8 cellular contexts compared by ENCODE assay signal in the genomic region with DNA sequence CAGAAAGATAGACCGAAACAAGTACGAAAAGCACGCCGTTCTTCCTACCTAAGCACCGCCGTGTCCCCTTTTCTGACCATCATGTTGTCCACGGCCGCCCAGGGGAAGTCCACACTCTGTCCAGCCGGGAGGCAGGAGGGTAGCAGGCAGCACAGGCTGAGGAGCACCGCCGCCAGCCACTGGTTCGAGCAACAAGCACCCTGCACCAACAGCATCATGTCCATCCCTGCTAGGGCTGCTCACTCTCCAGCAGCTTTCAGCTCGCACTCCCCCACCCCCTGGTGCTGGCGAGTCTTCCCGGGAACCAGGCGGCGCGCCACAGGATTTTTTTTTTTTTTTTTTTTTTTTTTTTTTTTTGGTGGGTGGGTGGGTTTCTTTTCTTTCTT. TPM values are rescaled to one million over a fixed set of nuclear protein-coding genes. Genes with fewer than 3 reads are reported as not detected.
A peak's percentile ranks its signal among the peaks of the same experiment; 100 is the strongest.
DNase-seq lines count a peak whose midpoint lies in the region; ATAC-seq, FAIRE-seq and TF ChIP-seq lines count a peak whose summit lies in the region.

TSS of gene NEGR1 (minus strand) at position 269 of the 386 bp plus-strand sequence.

- no peak for FAIRE-seq in H1 (lab: Jason Lieb, UNC)

- no peak within 1 kb of the TSS for H2AK5ac ChIP-seq in H1 (ENCODE audit: low read depth, low read length)

- H4K8ac ChIP-seq in H1 (ENCODE audit: extremely low read depth, insufficient read depth, low read length), result peak within 1 kb of the TSS; percentile 73

- H2AFZ ChIP-seq in SK-N-SH (ENCODE audit: low read depth), result peak within 1 kb of the TSS; percentile 99
- H2AFZ ChIP-seq in H1 (ENCODE audit: low read length), result peak within 1 kb of the TSS; percentile 93

- H3K4me3 ChIP-seq in AG09309 (ENCODE audit: control insufficient read depth, low read depth, low read length) (peak within 1 kb of the TSS; percentile 79), SK-N-SH (ENCODE audit: low read depth in 2 of 2, low read length in 1 of 2) (peak within 1 kb of the TSS; percentile 65 to 91), H1 (ENCODE audit: extremely low read depth in 1 of 4, insufficient read depth in 2 of 4, low read depth in 3 of 4, low read length in 4 of 4) (peak within 1 kb of the TSS; percentile 81 to 94 (median 92))

- H3K14ac ChIP-seq in H1 (ENCODE audit: insufficient read length), result no peak within 1 kb of the TSS

- H4K91ac ChIP-seq in H1 (replicated peaks; ENCODE audit: insufficient read length, low read length), result peak within 1 kb of the TSS; percentile 45

- no peak for TF ChIP-seq CTCF in AG09309 (IDR thresholded peaks at IDR 0.05; ENCODE audit: control insufficient read depth, insufficient read depth, low read depth, low read length, missing control alignments)
- TF ChIP-seq CTCF in SK-N-SH (IDR thresholded peaks at IDR 0.05), result no peak
- TF ChIP-seq CTCF in H1 (IDR thresholded peaks at IDR 0.05; ENCODE audit: control extremely low read depth in 1 of 3, insufficient read depth in 1 of 3, low read depth in 1 of 3, low read length in 3 of 3), result no peak
- TF ChIP-seq CTCF in subcutaneous adipose tissue (IDR thresholded peaks at IDR 0.05; ENCODE audit: low read depth), result no peak

- peak within 1 kb of the TSS; percentile 97; the same call in 1 of the 2 replicates for H2BK12ac ChIP-seq in H1 (ENCODE audit: low read depth, low read length)

- peak within 1 kb of the TSS; percentile 75 for H2BK120ac ChIP-seq in H1 (replicated peaks; ENCODE audit: low read depth, low read length)

- no peaks in the 10 kb centered on the region for H3K9me2 ChIP-seq in SK-N-SH

- H3K27ac ChIP-seq in SK-N-SH (ENCODE audit: low read depth in 2 of 2, low read length in 1 of 2) (peak within 1 kb of the TSS; percentile 95 to 96), H1 (ENCODE audit: low read depth, low read length) (no peak within 1 kb of the TSS)

- peaks cover 32% of the 10 kb centered on the region for H3F3A ChIP-seq in SK-N-SH (replicated peaks; ENCODE audit: insufficient read depth)

- H4K20me1 ChIP-seq in SK-N-SH (ENCODE audit: insufficient read depth) (no peaks in the 10 kb centered on the region), H1 (replicated peaks in 1 of 2; ENCODE audit: control insufficient read depth in 1 of 2, insufficient read depth in 2 of 2, low read length in 2 of 2) (no peaks in the 10 kb centered on the region)

- POLR2A ChIA-PET in SK-N-SH (lab: Yijun Ruan, JAX) (no interaction called here), H1 (lab: Charles Lee; ENCODE audit: partially characterized antibody) (no interaction called here)

- peak within 1 kb of the TSS; percentile 62; the same call in 1 of the 2 replicates for H2BK5ac ChIP-seq in H1 (ENCODE audit: low read depth, low read length)

- H2BK15ac ChIP-seq in H1 (ENCODE audit: low read length), result peak within 1 kb of the TSS; percentile 37; the same call in 1 of the 2 replicates

- H3K56ac ChIP-seq in H1 (replicated peaks; ENCODE audit: insufficient read length, low read depth, low read length), result peak within 1 kb of the TSS; percentile 62

- CTCF ChIA-PET in SK-N-SH (lab: Yijun Ruan, JAX), result no interaction called here
- CTCF ChIA-PET in H1 (lab: Charles Lee; ENCODE audit: partially characterized antibody), result interaction anchor here (0.9 kb wide), 1 partner anchor 55 kb away, joined by 3 read pairs; no protein-coding TSS in a partner anchor

- H3K9me3 ChIP-seq in SK-N-SH, result no peaks in the 10 kb centered on the region
- H3K9me3 ChIP-seq in H1 (ENCODE audit: insufficient read depth in 2 of 2, low read depth in 1 of 2, low read length in 1 of 2), result no peaks in the 10 kb centered on the region

- H3K4me1 ChIP-seq in SK-N-SH (ENCODE audit: control insufficient read depth in 1 of 2, insufficient read depth in 2 of 2, low read depth in 1 of 2, low read length in 1 of 2), result peaks cover 5 to 9% of the 10 kb centered on the region in 2 experiments
- H3K4me1 ChIP-seq in H1 (replicated peaks in 1 of 4; ENCODE audit: control insufficient read depth in 3 of 4, insufficient read depth in 4 of 4, low read length in 3 of 4), result peaks cover 0 to 8% (median under 1%) of the 10 kb centered on the region in 4 experiments; a peak in 3 of 7 replicates

- H3K79me2 ChIP-seq in SK-N-SH (ENCODE audit: insufficient read depth) (no peaks in the 10 kb centered on the region; the same call in 1 of the 2 replicates), H1 (ENCODE audit: control insufficient read depth in 1 of 2, insufficient read depth in 2 of 2, low read length in 2 of 2) (peaks cover 0 to 2% of the 10 kb centered on the region in 2 experiments; a peak in 1 of 4 replicates)

- H2BK20ac ChIP-seq in H1 (ENCODE audit: low read length), result no peak within 1 kb of the TSS

- H3K23me2 ChIP-seq in H1 (ENCODE audit: low read depth, low read length), result peaks cover 20% of the 10 kb centered on the region

- DNase-seq in AG09309 (ENCODE audit: low read depth) (peak; percentile 35), HCEC 1CT (peak; percentile 77), SK-N-SH (peak; percentile 71), H1 (ENCODE audit: low read depth in 1 of 2, low spot score in 2 of 2) (peak in 1 of 2 experiments; percentile 61), medulla oblongata (ENCODE audit: extremely low spot score) (peak; percentile 64)

- no peak within 1 kb of the TSS for H4K5ac ChIP-seq in H1 (ENCODE audit: insufficient read length, low read depth, low read length)

- TF ChIP-seq RAD21 in SK-N-SH (IDR thresholded peaks at IDR 0.05; ENCODE audit: low read length) (no peak), H1 (IDR thresholded peaks at IDR 0.05 in 1 of 2, conservative IDR thresholded peaks at IDR 0.05 in 1 of 2; ENCODE audit: low read depth in 2 of 2, low read length in 2 of 2) (no peak)

- ATAC-seq in HG02642 (IDR thresholded peaks at IDR 0.05; ENCODE audit: poor library complexity, unreplicated experiment), result no peak
- ATAC-seq in HG03460 (IDR thresholded peaks at IDR 0.05; ENCODE audit: unreplicated experiment), result no peak

- WGBS in SK-N-SH (ENCODE audit: low lambda C conversion rate), result 1% methylated on average over 12 of the region's 18 CpGs
- 3% methylated on average over 16 of the region's 18 CpGs; no CpG with 5 or more reads in 1 of the 2 experiments for WGBS in H1 (ENCODE audit: extremely low coverage in 1 of 2, insufficient coverage in 1 of 2, insufficient read length in 1 of 2, insufficient replicate concordance in 2 of 2, low coverage in 1 of 2, low lambda C conversion rate in 2 of 2, missing lambda C conversion rate in 1 of 2), 2 experiments

- no peak within 1 kb of the TSS for H3K23ac ChIP-seq in H1 (ENCODE audit: insufficient read length)

- peak within 1 kb of the TSS; percentile 85 for H3K18ac ChIP-seq in H1 (ENCODE audit: extremely low read depth, low read length)

- H3K9ac ChIP-seq in SK-N-SH (peak within 1 kb of the TSS; percentile 97), H1 (replicated peaks in 1 of 4; ENCODE audit: extremely low read depth in 1 of 4, low read depth in 3 of 4, low read length in 3 of 4) (peak within 1 kb of the TSS in 3 of 4 experiments; percentile 72 to 88 (median 80); a peak in 6 of 7 replicates)

- H3K4me2 ChIP-seq in SK-N-SH (peak within 1 kb of the TSS; percentile 94), H1 (ENCODE audit: insufficient read depth in 1 of 2, low read depth in 2 of 2, low read length in 2 of 2) (peak within 1 kb of the TSS; percentile 90 to 99)

- H3K27me3 ChIP-seq in SK-N-SH (ENCODE audit: insufficient read depth), result no peaks in the 10 kb centered on the region
- H3K27me3 ChIP-seq in H1 (replicated peaks in 1 of 4; ENCODE audit: control insufficient read depth in 3 of 4, extremely low read depth in 1 of 4, insufficient read depth in 3 of 4, low read length in 3 of 4), result peaks cover 0 to 23% (median 3%) of the 10 kb centered on the region in 4 experiments; a peak in 3 of 7 replicates

- no peaks in the 10 kb centered on the region for H3K79me1 ChIP-seq in H1 (ENCODE audit: low read depth, low read length)

- H3K4ac ChIP-seq in H1 (replicated peaks; ENCODE audit: insufficient read length, low read depth, low read length), result peak within 1 kb of the TSS; percentile 65

- TF ChIP-seq POLR2A in H1 (IDR thresholded peaks at IDR 0.05; ENCODE audit: control extremely low read depth in 1 of 2, low read depth in 2 of 2, low read length in 2 of 2), result no peak

- H3K36me3 ChIP-seq in SK-N-SH (replicated peaks in 1 of 2; ENCODE audit: control insufficient read depth in 1 of 2, insufficient read depth in 2 of 2, low read length in 1 of 2), result no peaks in the 10 kb centered on the region
- no peaks in the 10 kb centered on the region for H3K36me3 ChIP-seq in H1 (ENCODE audit: control insufficient read depth in 2 of 4, insufficient read depth in 4 of 4, low read length in 3 of 4)

- no peak for TF ChIP-seq EP300 in SK-N-SH (IDR thresholded peaks at IDR 0.05; ENCODE audit: borderline replicate concordance in 1 of 2, low read depth in 1 of 2, low read length in 1 of 2)
- no peak for TF ChIP-seq EP300 in H1 (IDR thresholded peaks at IDR 0.05; ENCODE audit: borderline replicate concordance in 1 of 2, low read depth in 2 of 2, low read length in 2 of 2)

TF ChIP-seq in SK-N-SH, 30 proteins besides CTCF, POLR2A, EP300 and RAD21 (continues in another document):
- TF ChIP-seq SIN3A (IDR thresholded peaks at IDR 0.05; ENCODE audit: borderline replicate concordance, low read depth, low read length) (no peak), MXI1 (IDR thresholded peaks at IDR 0.05; ENCODE audit: low read depth, low read length) (no peak), FOSL2 (IDR thresholded peaks at IDR 0.05; ENCODE audit: borderline replicate concordance, low read depth) (no peak), TCF12 (IDR thresholded peaks at IDR 0.05) (no peak)

TF ChIP-seq in H1, 55 proteins besides CTCF, POLR2A, EP300 and RAD21 (continues in another document):
- peak; percentile 96 for TF ChIP-seq KDM4A (IDR thresholded peaks at IDR 0.05; ENCODE audit: low read depth, low read length, severe bottlenecking)
- TF ChIP-seq RBBP5 (IDR thresholded peaks at IDR 0.05; ENCODE audit: borderline replicate concordance, low read depth, low read length), result peak; percentile 93; the same call in 1 of the 2 replicates
- 0 out of 4 replicates have a peak, but pooled peaks of 1 of the 2 experiments have one; percentile 5 for TF ChIP-seq SIN3A (conservative IDR thresholded peaks at IDR 0.05 in 1 of 2, IDR thresholded peaks at IDR 0.05 in 1 of 2; ENCODE audit: low read depth in 1 of 2, low read length in 2 of 2)
- TF ChIP-seq ASH2L (IDR thresholded peaks at IDR 0.05; ENCODE audit: low read length), result peak; percentile 36

RNA-seq across cellular contexts. Expression of gene NEGR1, which starts in this region (rescaled TPM):
- 0.21 TPM in 2 replicates for polyA plus RNA-seq in SK-N-SH (2012; rRNA removed)
- 0.36 and 0.39 TPM in 2 replicates for polyA plus RNA-seq in SK-N-SH (2012; cell fraction: cytosol; rRNA removed)
- 0.14 and 0.33 TPM in 2 replicates for polyA plus RNA-seq in SK-N-SH (2012; cell fraction: nucleus; rRNA removed)
- total RNA-seq in H1 (2021; fragmentation: NEBNext Ultra II Directional; extraction: Animal tissue kit (Norgen Biotek cat#: 25700)), result 1.2 and 1.3 TPM in 2 replicates
- polyA plus RNA-seq in H1 (2011; rRNA removed), result 0.31 and 0.71 TPM in 2 replicates
- 0.37 TPM for polyA plus RNA-seq in H1 (2011; cell fraction: cytosol; rRNA removed)
- polyA plus RNA-seq in H1 (2011; cell fraction: nucleus; rRNA removed), result 1.1 TPM
- polyA plus RNA-seq in H1 (2012, experiment 1 of 2), result 1.9 to 3.4 TPM (median 2.1 TPM) in 4 replicates
- 0.31 TPM for polyA plus RNA-seq in H1 (2012, experiment 2 of 2)
- 1.7 TPM for polyA plus RNA-seq in H1 (2013, experiment 1 of 2)
- polyA plus RNA-seq in H1 (2013, experiment 2 of 2), result 1.4 TPM
- polyA minus RNA-seq in H1 (2011; rRNA and poly(A)+ RNA removed), result 2.7 and 6.6 TPM in 2 replicates
- polyA minus RNA-seq in H1 (2011; cell fraction: cytosol; rRNA and poly(A)+ RNA removed), result 0.66 TPM
- 13.2 TPM for polyA minus RNA-seq in H1 (2011; cell fraction: nucleus; rRNA and poly(A)+ RNA removed)
- 10 to 100 TPM; 18.6 to 42.9 (median 35.3) TPM for total RNA-seq in subcutaneous adipose tissue

Comparison
In these comparisons a context has a peak if more than half of its experiments do, and no peak if none do; other contexts are left out.
1. Peak in DNase-seq, H3K4me3 ChIP-seq, H3K27ac ChIP-seq, H3K9ac ChIP-seq and H3K4me2 ChIP-seq in SK-N-SH; RNA of the gene not detected or under 1 TPM.